ENCODE assay signal across 9 cellular contexts in genomic region chr1:247118946-247119446, GRCh38. TPM values are rescaled to one million over a fixed set of nuclear protein-coding genes. Genes with fewer than 3 reads are reported as not detected.
DNase-seq lines count a peak whose midpoint lies in the region; ATAC-seq and TF ChIP-seq lines count a peak whose summit lies in the region.
"Had no signal": no experiment of that assay in that cellular context is flagged by ENCODE, and none has a peak within 500 bp of the region (broad histone marks: within the 10 kb centered on the region; RNA-seq: fewer than 3 reads in every experiment).

No MANE protein-coding gene starts in this region.

- H3K4me3 Mint-ChIP-seq in CD8-positive, alpha-beta T cell = no peak overlapping the region
- H3K4me3 Mint-ChIP-seq in GM23338 = no peak overlapping the region
- H3K4me3 Mint-ChIP-seq: brain had no signal

- H3K27me3 Mint-ChIP-seq in CD8-positive, alpha-beta T cell (ENCODE audit: low read depth) = no peaks in the 10 kb centered on the region
- H3K27me3 Mint-ChIP-seq in GM23338 (ENCODE audit: insufficient read depth, low read depth, poor library complexity) = peaks cover 4% of the 10 kb centered on the region
- H3K27me3 Mint-ChIP-seq: brain had no signal

- no peaks in the 10 kb centered on the region for H4K20me1 ChIP-seq in GM23338 (replicated peaks; ENCODE audit: insufficient read depth)

- H3K36me3 ChIP-seq in CD8-positive, alpha-beta T cell (ENCODE audit: insufficient read depth, low read length) = no peaks in the 10 kb centered on the region
- no peaks in the 10 kb centered on the region for H3K36me3 ChIP-seq in GM23338 (ENCODE audit: insufficient read depth)

- H3K4me3 ChIP-seq in CD8-positive, alpha-beta T cell (ENCODE audit: low read depth, low read length) = no peak overlapping the region
- no peak overlapping the region for H3K4me3 ChIP-seq in GM23338

- no peak overlapping the region for H3K27ac ChIP-seq in CD8-positive, alpha-beta T cell (ENCODE audit: low read depth, low read length)
- H3K27ac ChIP-seq in GM23338 (ENCODE audit: low read depth) = no peak overlapping the region

- no peak overlapping the region for H2AFZ ChIP-seq in GM23338

- H3K9me2 ChIP-seq in GM23338 (ENCODE audit: insufficient read depth) = no peaks in the 10 kb centered on the region

- H3K27ac Mint-ChIP-seq in CD8-positive, alpha-beta T cell = no peak overlapping the region
- H3K27ac Mint-ChIP-seq in GM23338 = no peak overlapping the region
- H3K27ac Mint-ChIP-seq: brain had no signal

- POLR2A ChIA-PET in CD8-positive, alpha-beta T cell (lab: Charles Lee) = interaction anchor here (1.0 kb wide), 1 partner anchor 15 kb away, joined by 3 read pairs; no protein-coding TSS in a partner anchor

- H3K4me2 ChIP-seq in GM23338 = no peak overlapping the region

- no peak for TF ChIP-seq CTCF in CD8-positive, alpha-beta T cell (IDR thresholded peaks at IDR 0.05)
- TF ChIP-seq CTCF in GM23338 (conservative IDR thresholded peaks at IDR 0.05; ENCODE audit: low read depth in 2 of 2) = peak; percentile 71

- no peaks in the 10 kb centered on the region for H3K4me1 Mint-ChIP-seq in CD8-positive, alpha-beta T cell (ENCODE audit: low read depth)
- no peaks in the 10 kb centered on the region for H3K4me1 Mint-ChIP-seq in GM23338
- H3K4me1 Mint-ChIP-seq: brain had no signal

- peak; percentile 62 for ATAC-seq in CD8-positive, alpha-beta T cell
- ATAC-seq in GM23338 (peak; percentile 97), HG02798 (IDR thresholded peaks at IDR 0.05; ENCODE audit: poor library complexity, unreplicated experiment) (no peak), GM21447 (IDR thresholded peaks at IDR 0.05; ENCODE audit: unreplicated experiment) (no peak)

- no peaks in the 10 kb centered on the region for H3K4me1 ChIP-seq in CD8-positive, alpha-beta T cell (ENCODE audit: insufficient read depth, low read length)
- H3K4me1 ChIP-seq in GM23338 (ENCODE audit: insufficient read depth) = no peaks in the 10 kb centered on the region

- H3K9me3 Mint-ChIP-seq in CD8-positive, alpha-beta T cell = no peaks in the 10 kb centered on the region
- H3K9me3 Mint-ChIP-seq in GM23338 = peaks cover 8% of the 10 kb centered on the region; the same call in 2 of the 3 replicates

- no peaks in the 10 kb centered on the region for H3K27me3 ChIP-seq in CD8-positive, alpha-beta T cell (ENCODE audit: insufficient read depth, low read length)
- no peaks in the 10 kb centered on the region for H3K27me3 ChIP-seq in GM23338 (ENCODE audit: insufficient read depth)

- H3K36me3 Mint-ChIP-seq in CD8-positive, alpha-beta T cell = no peaks in the 10 kb centered on the region
- no peaks in the 10 kb centered on the region for H3K36me3 Mint-ChIP-seq in GM23338 (ENCODE audit: low read depth)
- H3K36me3 Mint-ChIP-seq: brain had no signal

- intact Hi-C loops in CD8-positive, alpha-beta T cell (cut with DNase I, micrococcal nuclease) = no loop called here
- intact Hi-C loops in posterior vena cava (cut with DNase I) = no loop called here

- H3F3A ChIP-seq in GM23338 (replicated peaks; ENCODE audit: low read depth) = no peaks in the 10 kb centered on the region

- DNase-seq in CD8-positive, alpha-beta T cell = peak in 1 of 7 experiments; percentile 16
- DNase-seq in GM23338 (ENCODE audit: low spot score) (peak; percentile 97), SKM-1 (lab: John Stamatoyannopoulos, UW; ENCODE audit: unreplicated experiment) (peak; percentile 69), iPS-NIHi11 (ENCODE audit: low spot score) (peak; percentile 87), posterior vena cava (ENCODE audit: low spot score) (no peak), C1 segment of cervical spinal cord (lab: John Stamatoyannopoulos, UW) (no peak)

- no peaks in the 10 kb centered on the region for H3K79me2 ChIP-seq in GM23338 (replicated peaks; ENCODE audit: insufficient read depth)

- CTCF ChIA-PET in CD8-positive, alpha-beta T cell (lab: Charles Lee) = interaction anchor here (0.6 kb wide), 1 partner anchor 8 kb away, joined by 3 read pairs; no protein-coding TSS in a partner anchor

- H3K9me3 ChIP-seq in CD8-positive, alpha-beta T cell (ENCODE audit: low read length) = no peaks in the 10 kb centered on the region

TF ChIP-seq in GM23338, 12 proteins besides CTCF, POLR2A, EP300 and RAD21:
- TF ChIP-seq STAT1 (IDR thresholded peaks at IDR 0.05; ENCODE audit: unreplicated experiment) (no peak), EZH2phosphoT487 (IDR thresholded peaks at IDR 0.05; ENCODE audit: unreplicated experiment) (no peak), ZNF331 (CRISPR knock-in tag; IDR thresholded peaks at IDR 0.05; ENCODE audit: low read depth) (no peak), CREB1 (CRISPR knock-in tag; IDR thresholded peaks at IDR 0.05; ENCODE audit: low read depth) (no peak; the same call in 1 of the 2 replicates), NANOG (IDR thresholded peaks at IDR 0.05; ENCODE audit: borderline replicate concordance) (no peak), ETS1 (IDR thresholded peaks at IDR 0.05) (no peak)
- TF ChIP-seq, protein P1, sequence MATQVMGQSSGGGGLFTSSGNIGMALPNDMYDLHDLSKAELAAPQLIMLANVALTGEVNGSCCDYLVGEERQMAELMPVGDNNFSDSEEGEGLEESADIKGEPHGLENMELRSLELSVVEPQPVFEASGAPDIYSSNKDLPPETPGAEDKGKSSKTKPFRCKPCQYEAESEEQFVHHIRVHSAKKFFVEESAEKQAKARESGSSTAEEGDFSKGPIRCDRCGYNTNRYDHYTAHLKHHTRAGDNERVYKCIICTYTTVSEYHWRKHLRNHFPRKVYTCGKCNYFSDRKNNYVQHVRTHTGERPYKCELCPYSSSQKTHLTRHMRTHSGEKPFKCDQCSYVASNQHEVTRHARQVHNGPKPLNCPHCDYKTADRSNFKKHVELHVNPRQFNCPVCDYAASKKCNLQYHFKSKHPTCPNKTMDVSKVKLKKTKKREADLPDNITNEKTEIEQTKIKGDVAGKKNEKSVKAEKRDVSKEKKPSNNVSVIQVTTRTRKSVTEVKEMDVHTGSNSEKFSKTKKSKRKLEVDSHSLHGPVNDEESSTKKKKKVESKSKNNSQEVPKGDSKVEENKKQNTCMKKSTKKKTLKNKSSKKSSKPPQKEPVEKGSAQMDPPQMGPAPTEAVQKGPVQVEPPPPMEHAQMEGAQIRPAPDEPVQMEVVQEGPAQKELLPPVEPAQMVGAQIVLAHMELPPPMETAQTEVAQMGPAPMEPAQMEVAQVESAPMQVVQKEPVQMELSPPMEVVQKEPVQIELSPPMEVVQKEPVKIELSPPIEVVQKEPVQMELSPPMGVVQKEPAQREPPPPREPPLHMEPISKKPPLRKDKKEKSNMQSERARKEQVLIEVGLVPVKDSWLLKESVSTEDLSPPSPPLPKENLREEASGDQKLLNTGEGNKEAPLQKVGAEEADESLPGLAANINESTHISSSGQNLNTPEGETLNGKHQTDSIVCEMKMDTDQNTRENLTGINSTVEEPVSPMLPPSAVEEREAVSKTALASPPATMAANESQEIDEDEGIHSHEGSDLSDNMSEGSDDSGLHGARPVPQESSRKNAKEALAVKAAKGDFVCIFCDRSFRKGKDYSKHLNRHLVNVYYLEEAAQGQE (IDR thresholded peaks at IDR 0.05; ENCODE audit: unreplicated experiment) = no peak

RNA-seq across cellular contexts. Expression of gene ZNF669, which starts 14.8 kb away (rescaled TPM):
- total RNA-seq in CD8-positive, alpha-beta T cell = 10 to 100 TPM; 15.5 to 23.2 TPM
- total RNA-seq in GM23338 (2014; rRNA removed; shearing (Covaris generic)) = 21.7 and 25.4 TPM in 2 replicates
- polyA plus RNA-seq in GM23338 (2016; fragmentation: Nextera tagmentation; extraction: Ambion mirVana) = 11.5 and 13.7 TPM in 2 replicates
- total RNA-seq in posterior vena cava = 1 to 10 TPM; 5.7 to 6.4 TPM

RNA-seq across cellular contexts. Expression of gene ZNF670, which starts 40.4 kb away (rescaled TPM):
- under 1 TPM in 1 of 2 experiments, not detected in 1; 0.17 TPM for total RNA-seq in CD8-positive, alpha-beta T cell
- 12.2 and 19.3 TPM in 2 replicates for total RNA-seq in GM23338 (2014; rRNA removed; shearing (Covaris generic))
- polyA plus RNA-seq in GM23338 (2016; fragmentation: Nextera tagmentation; extraction: Ambion mirVana) = 6.7 and 8.0 TPM in 2 replicates
- total RNA-seq in posterior vena cava = 1 to 10 TPM; 3.3 to 3.9 TPM

RNA-seq across cellular contexts. Expression of gene ZNF124, which starts 52.8 kb away (rescaled TPM):
- total RNA-seq in CD8-positive, alpha-beta T cell = 10 to 100 TPM; 22.4 to 23.4 TPM
- 43.9 and 45.7 TPM in 2 replicates for total RNA-seq in GM23338 (2014; rRNA removed; shearing (Covaris generic))
- polyA plus RNA-seq in GM23338 (2016; fragmentation: Nextera tagmentation; extraction: Ambion mirVana) = 18.4 and 23.2 TPM in 2 replicates
- total RNA-seq in posterior vena cava = 10 to 100 TPM; 15.5 to 22.9 TPM

Comparison
In these comparisons a context has a peak if more than half of its experiments do, and no peak if none do; other contexts are left out.
1. ATAC-seq: peak in CD8-positive, alpha-beta T cell (single experiment) and GM23338 (single experiment); none in HG02798 (single experiment) and GM21447 (single experiment).
2. DNase-seq: peak in GM23338 (single experiment), SKM-1 (single experiment) and iPS-NIHi11 (single experiment); none in posterior vena cava (single experiment) and C1 segment of cervical spinal cord (0 of 14).